In genomic region chr17:35981246-35981645, GRCh38 we compare ENCODE assay signal across 1 cellular context.
A peak's percentile ranks its signal among the peaks of the same experiment; 100 is the strongest.
TF ChIP-seq lines count a peak whose summit lies in the region.

A gene with protein sequence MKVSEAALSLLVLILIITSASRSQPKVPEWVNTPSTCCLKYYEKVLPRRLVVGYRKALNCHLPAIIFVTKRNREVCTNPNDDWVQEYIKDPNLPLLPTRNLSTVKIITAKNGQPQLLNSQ (minus strand): TSS chr17:35981497. CDS start chr17:35981420, 77 bp downstream.

TF ChIP-seq in HepG2, 621 proteins besides CTCF, POLR2A, EP300 and RAD21 (continues in another document):
- TF ChIP-seq STAG1 (CRISPR knock-in tag; IDR thresholded peaks at IDR 0.05): peak; percentile 40; the same call in 1 of the 2 replicates
- peak; percentile 58; the same call in 1 of the 2 replicates for TF ChIP-seq ZBTB38 (CRISPR knock-in tag; IDR thresholded peaks at IDR 0.05)
- TF ChIP-seq HNF4G (IDR thresholded peaks at IDR 0.05; ENCODE audit: borderline replicate concordance, low read depth, low read length): peak; percentile 76
- TF ChIP-seq HNF4G (CRISPR knock-in tag; IDR thresholded peaks at IDR 0.05; ENCODE audit: borderline replicate concordance, low read depth): no peak; the same call in 1 of the 2 replicates
- 0 out of 2 replicates have a peak, but pooled peaks have one; percentile 10 for TF ChIP-seq NCOA2 (CRISPR knock-in tag; IDR thresholded peaks at IDR 0.05)
- peak; percentile 52 for TF ChIP-seq POLR2AphosphoS5 (IDR thresholded peaks at IDR 0.05; ENCODE audit: low read depth, low read length)
- TF ChIP-seq NR2F6 (IDR thresholded peaks at IDR 0.05): no peak
- TF ChIP-seq NR2F6 (CRISPR knock-in tag; IDR thresholded peaks at IDR 0.05): peak; percentile 46; the same call in 1 of the 2 replicates
- TF ChIP-seq, protein P1, sequence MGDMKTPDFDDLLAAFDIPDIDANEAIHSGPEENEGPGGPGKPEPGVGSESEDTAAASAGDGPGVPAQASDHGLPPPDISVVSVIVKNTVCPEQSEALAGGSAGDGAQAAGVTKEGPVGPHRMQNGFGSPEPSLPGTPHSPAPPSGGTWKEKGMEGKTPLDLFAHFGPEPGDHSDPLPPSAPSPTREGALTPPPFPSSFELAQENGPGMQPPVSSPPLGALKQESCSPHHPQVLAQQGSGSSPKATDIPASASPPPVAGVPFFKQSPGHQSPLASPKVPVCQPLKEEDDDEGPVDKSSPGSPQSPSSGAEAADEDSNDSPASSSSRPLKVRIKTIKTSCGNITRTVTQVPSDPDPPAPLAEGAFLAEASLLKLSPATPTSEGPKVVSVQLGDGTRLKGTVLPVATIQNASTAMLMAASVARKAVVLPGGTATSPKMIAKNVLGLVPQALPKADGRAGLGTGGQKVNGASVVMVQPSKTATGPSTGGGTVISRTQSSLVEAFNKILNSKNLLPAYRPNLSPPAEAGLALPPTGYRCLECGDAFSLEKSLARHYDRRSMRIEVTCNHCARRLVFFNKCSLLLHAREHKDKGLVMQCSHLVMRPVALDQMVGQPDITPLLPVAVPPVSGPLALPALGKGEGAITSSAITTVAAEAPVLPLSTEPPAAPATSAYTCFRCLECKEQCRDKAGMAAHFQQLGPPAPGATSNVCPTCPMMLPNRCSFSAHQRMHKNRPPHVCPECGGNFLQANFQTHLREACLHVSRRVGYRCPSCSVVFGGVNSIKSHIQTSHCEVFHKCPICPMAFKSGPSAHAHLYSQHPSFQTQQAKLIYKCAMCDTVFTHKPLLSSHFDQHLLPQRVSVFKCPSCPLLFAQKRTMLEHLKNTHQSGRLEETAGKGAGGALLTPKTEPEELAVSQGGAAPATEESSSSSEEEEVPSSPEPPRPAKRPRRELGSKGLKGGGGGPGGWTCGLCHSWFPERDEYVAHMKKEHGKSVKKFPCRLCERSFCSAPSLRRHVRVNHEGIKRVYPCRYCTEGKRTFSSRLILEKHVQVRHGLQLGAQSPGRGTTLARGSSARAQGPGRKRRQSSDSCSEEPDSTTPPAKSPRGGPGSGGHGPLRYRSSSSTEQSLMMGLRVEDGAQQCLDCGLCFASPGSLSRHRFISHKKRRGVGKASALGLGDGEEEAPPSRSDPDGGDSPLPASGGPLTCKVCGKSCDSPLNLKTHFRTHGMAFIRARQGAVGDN (CRISPR knock-in tag; IDR thresholded peaks at IDR 0.05): peak; percentile 54; the same call in 1 of the 2 replicates
- TF ChIP-seq KMT2A (CRISPR knock-in tag; IDR thresholded peaks at IDR 0.05): 0 out of 2 replicates have a peak, but pooled peaks have one; percentile 22
- peak; percentile 74 for TF ChIP-seq ZFX (CRISPR knock-in tag; IDR thresholded peaks at IDR 0.05; ENCODE audit: low read depth)
- TF ChIP-seq POLR2G (IDR thresholded peaks at IDR 0.05; ENCODE audit: low read depth, low read length): peak; percentile 73
- TF ChIP-seq DRAP1 (CRISPR knock-in tag; IDR thresholded peaks at IDR 0.05): peak; percentile 34; the same call in 1 of the 2 replicates
- TF ChIP-seq ZFY (CRISPR knock-in tag; IDR thresholded peaks at IDR 0.05): peak; percentile 48
- no peak for TF ChIP-seq ZNF558 (CRISPR knock-in tag; IDR thresholded peaks at IDR 0.05; ENCODE audit: borderline replicate concordance)
- TF ChIP-seq CSRNP1 (CRISPR knock-in tag; IDR thresholded peaks at IDR 0.05): no peak
- peak; percentile 73 for TF ChIP-seq FOXO1 (CRISPR knock-in tag; IDR thresholded peaks at IDR 0.05)
- peak; percentile 12; the same call in 1 of the 2 replicates for TF ChIP-seq HOXA3 (CRISPR knock-in tag; IDR thresholded peaks at IDR 0.05)
- no peak for TF ChIP-seq PHF21A (CRISPR knock-in tag; IDR thresholded peaks at IDR 0.05)
- TF ChIP-seq ZBTB25 (CRISPR knock-in tag; IDR thresholded peaks at IDR 0.05): no peak
- TF ChIP-seq SRY (CRISPR knock-in tag; IDR thresholded peaks at IDR 0.05): 0 out of 2 replicates have a peak, but pooled peaks have one; percentile 36
- 0 out of 2 replicates have a peak, but pooled peaks have one; percentile 7 for TF ChIP-seq EHMT2 (IDR thresholded peaks at IDR 0.05; ENCODE audit: borderline replicate concordance, low read depth, low read length)
- TF ChIP-seq RARA (CRISPR knock-in tag; IDR thresholded peaks at IDR 0.05): peak; percentile 47
- no peak for TF ChIP-seq ZNF670 (CRISPR knock-in tag; IDR thresholded peaks at IDR 0.05; ENCODE audit: borderline replicate concordance)
- no peak for TF ChIP-seq MTA3 (CRISPR knock-in tag; IDR thresholded peaks at IDR 0.05)
- TF ChIP-seq, protein P2, sequence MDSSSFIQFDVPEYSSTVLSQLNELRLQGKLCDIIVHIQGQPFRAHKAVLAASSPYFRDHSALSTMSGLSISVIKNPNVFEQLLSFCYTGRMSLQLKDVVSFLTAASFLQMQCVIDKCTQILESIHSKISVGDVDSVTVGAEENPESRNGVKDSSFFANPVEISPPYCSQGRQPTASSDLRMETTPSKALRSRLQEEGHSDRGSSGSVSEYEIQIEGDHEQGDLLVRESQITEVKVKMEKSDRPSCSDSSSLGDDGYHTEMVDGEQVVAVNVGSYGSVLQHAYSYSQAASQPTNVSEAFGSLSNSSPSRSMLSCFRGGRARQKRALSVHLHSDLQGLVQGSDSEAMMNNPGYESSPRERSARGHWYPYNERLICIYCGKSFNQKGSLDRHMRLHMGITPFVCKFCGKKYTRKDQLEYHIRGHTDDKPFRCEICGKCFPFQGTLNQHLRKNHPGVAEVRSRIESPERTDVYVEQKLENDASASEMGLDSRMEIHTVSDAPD (CRISPR knock-in tag; IDR thresholded peaks at IDR 0.05): no peak
- no peak for TF ChIP-seq ZNF292 (CRISPR knock-in tag; IDR thresholded peaks at IDR 0.05; ENCODE audit: borderline replicate concordance, low read depth)
- no peak for TF ChIP-seq SCMH1 (CRISPR knock-in tag; IDR thresholded peaks at IDR 0.05; ENCODE audit: borderline replicate concordance)
- no peak for TF ChIP-seq ZNF577 (CRISPR knock-in tag; IDR thresholded peaks at IDR 0.05; ENCODE audit: borderline replicate concordance, low read depth)
- TF ChIP-seq ZNF710 (CRISPR knock-in tag; IDR thresholded peaks at IDR 0.05; ENCODE audit: borderline replicate concordance): 0 out of 2 replicates have a peak, but pooled peaks have one; percentile 14
- TF ChIP-seq BRCA1 (CRISPR knock-in tag; IDR thresholded peaks at IDR 0.05): no peak
- 0 out of 4 replicates have a peak, but pooled peaks of 1 of the 2 experiments have one; percentile 18 for TF ChIP-seq NR2F1 (CRISPR knock-in tag; IDR thresholded peaks at IDR 0.05)
- TF ChIP-seq BCL6 (CRISPR knock-in tag; IDR thresholded peaks at IDR 0.05): 0 out of 2 replicates have a peak, but pooled peaks have one; percentile 40
- peak; percentile 28; the same call in 1 of the 2 replicates for TF ChIP-seq RXRB (CRISPR knock-in tag; IDR thresholded peaks at IDR 0.05; ENCODE audit: borderline replicate concordance)
- TF ChIP-seq FOXA3 (CRISPR knock-in tag; IDR thresholded peaks at IDR 0.05): peak; percentile 65; the same call in 1 of the 2 replicates
- no peak for TF ChIP-seq ELF1 (CRISPR knock-in tag; IDR thresholded peaks at IDR 0.05)
- TF ChIP-seq, protein P3, sequence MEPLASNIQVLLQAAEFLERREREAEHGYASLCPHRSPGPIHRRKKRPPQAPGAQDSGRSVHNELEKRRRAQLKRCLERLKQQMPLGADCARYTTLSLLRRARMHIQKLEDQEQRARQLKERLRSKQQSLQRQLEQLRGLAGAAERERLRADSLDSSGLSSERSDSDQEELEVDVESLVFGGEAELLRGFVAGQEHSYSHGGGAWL (CRISPR knock-in tag; IDR thresholded peaks at IDR 0.05): 0 out of 2 replicates have a peak, but pooled peaks have one; percentile 3
- peak; percentile 37; the same call in 1 of the 2 replicates for TF ChIP-seq TAF1 (CRISPR knock-in tag; IDR thresholded peaks at IDR 0.05)
- TF ChIP-seq, protein P4, sequence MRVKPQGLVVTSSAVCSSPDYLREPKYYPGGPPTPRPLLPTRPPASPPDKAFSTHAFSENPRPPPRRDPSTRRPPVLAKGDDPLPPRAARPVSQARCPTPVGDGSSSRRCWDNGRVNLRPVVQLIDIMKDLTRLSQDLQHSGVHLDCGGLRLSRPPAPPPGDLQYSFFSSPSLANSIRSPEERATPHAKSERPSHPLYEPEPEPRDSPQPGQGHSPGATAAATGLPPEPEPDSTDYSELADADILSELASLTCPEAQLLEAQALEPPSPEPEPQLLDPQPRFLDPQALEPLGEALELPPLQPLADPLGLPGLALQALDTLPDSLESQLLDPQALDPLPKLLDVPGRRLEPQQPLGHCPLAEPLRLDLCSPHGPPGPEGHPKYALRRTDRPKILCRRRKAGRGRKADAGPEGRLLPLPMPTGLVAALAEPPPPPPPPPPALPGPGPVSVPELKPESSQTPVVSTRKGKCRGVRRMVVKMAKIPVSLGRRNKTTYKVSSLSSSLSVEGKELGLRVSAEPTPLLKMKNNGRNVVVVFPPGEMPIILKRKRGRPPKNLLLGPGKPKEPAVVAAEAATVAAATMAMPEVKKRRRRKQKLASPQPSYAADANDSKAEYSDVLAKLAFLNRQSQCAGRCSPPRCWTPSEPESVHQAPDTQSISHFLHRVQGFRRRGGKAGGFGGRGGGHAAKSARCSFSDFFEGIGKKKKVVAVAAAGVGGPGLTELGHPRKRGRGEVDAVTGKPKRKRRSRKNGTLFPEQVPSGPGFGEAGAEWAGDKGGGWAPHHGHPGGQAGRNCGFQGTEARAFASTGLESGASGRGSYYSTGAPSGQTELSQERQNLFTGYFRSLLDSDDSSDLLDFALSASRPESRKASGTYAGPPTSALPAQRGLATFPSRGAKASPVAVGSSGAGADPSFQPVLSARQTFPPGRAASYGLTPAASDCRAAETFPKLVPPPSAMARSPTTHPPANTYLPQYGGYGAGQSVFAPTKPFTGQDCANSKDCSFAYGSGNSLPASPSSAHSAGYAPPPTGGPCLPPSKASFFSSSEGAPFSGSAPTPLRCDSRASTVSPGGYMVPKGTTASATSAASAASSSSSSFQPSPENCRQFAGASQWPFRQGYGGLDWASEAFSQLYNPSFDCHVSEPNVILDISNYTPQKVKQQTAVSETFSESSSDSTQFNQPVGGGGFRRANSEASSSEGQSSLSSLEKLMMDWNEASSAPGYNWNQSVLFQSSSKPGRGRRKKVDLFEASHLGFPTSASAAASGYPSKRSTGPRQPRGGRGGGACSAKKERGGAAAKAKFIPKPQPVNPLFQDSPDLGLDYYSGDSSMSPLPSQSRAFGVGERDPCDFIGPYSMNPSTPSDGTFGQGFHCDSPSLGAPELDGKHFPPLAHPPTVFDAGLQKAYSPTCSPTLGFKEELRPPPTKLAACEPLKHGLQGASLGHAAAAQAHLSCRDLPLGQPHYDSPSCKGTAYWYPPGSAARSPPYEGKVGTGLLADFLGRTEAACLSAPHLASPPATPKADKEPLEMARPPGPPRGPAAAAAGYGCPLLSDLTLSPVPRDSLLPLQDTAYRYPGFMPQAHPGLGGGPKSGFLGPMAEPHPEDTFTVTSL (CRISPR knock-in tag; IDR thresholded peaks at IDR 0.05; ENCODE audit: borderline replicate concordance): 0 out of 2 replicates have a peak, but pooled peaks have one; percentile 3
- TF ChIP-seq ZNF136 (CRISPR knock-in tag; IDR thresholded peaks at IDR 0.05; ENCODE audit: low read depth): 0 out of 2 replicates have a peak, but pooled peaks have one; percentile 61
- no peak for TF ChIP-seq IRF9 (CRISPR knock-in tag; IDR thresholded peaks at IDR 0.05; ENCODE audit: borderline replicate concordance)
- TF ChIP-seq ZKSCAN1 (IDR thresholded peaks at IDR 0.05; ENCODE audit: low read length): no peak
- TF ChIP-seq FOXA1 (IDR thresholded peaks at IDR 0.05): no peak
- peak; percentile 59; the same call in 1 of the 2 replicates for TF ChIP-seq FOXA1 (CRISPR knock-in tag; IDR thresholded peaks at IDR 0.05)
- TF ChIP-seq RXRA (CRISPR knock-in tag; IDR thresholded peaks at IDR 0.05): no peak; the same call in 1 of the 2 replicates
- peak; percentile 60; the same call in 1 of the 2 replicates for TF ChIP-seq SP5 (CRISPR knock-in tag; IDR thresholded peaks at IDR 0.05; ENCODE audit: borderline replicate concordance, low read depth)
- no peak for TF ChIP-seq ZNF234 (CRISPR knock-in tag; conservative IDR thresholded peaks at IDR 0.05)
